ENCODE assay signal across 27 cellular contexts in genomic region chr11:35902961-35903360, GRCh38. TPM values are rescaled to one million over a fixed set of nuclear protein-coding genes. Genes with fewer than 3 reads are reported as not detected.
"Had no signal": no experiment of that assay in that cellular context is flagged by ENCODE, and none has a peak within 500 bp of the region (broad histone marks: within the 10 kb centered on the region; RNA-seq: fewer than 3 reads in every experiment).

No MANE protein-coding gene starts in this region.

- H2AFZ ChIP-seq: hepatocyte had no signal

- H3K27ac ChIP-seq: colonic mucosa, epithelial cell of prostate, esophagus squamous epithelium, gastroesophageal sphincter, heart left ventricle, hepatocyte, left lung, lower lobe of right lung had no signal

- DNase-seq: colonic mucosa; cortex of kidney; effector CD8-positive, alpha-beta T cell; effector memory CD8-positive, alpha-beta T cell; erythroblast; esophagus squamous epithelium; foreskin fibroblast; heart left ventricle; hypothalamus; immature natural killer cell; islet precursor cell; kidney; kidney glomerular epithelial cell; left lung; left ventricle myocardium superior; lower lobe of right lung; mesenchymal stem cell; mucosa of descending colon; naive B cell; naive thymus-derived CD8-positive, alpha-beta T cell had no signal

- H3K4me1 Mint-ChIP-seq: immature natural killer cell; naive B cell; naive thymus-derived CD8-positive, alpha-beta T cell had no signal

- H3K4me1 ChIP-seq: colonic mucosa, gastroesophageal sphincter, lower lobe of right lung had no signal

- H3K27me3 ChIP-seq: colonic mucosa, esophagus squamous epithelium, gastroesophageal sphincter, heart left ventricle, hepatocyte, left lung had no signal

- H3K4me3 Mint-ChIP-seq: dendritic cell treated with granulocyte-macrophage colony-stimulating factor and Interleukin-4, amounts not matched to agents 40 ng/mL and 50 ng/mL, for 4 days; effector memory CD8-positive, alpha-beta T cell; immature natural killer cell; mesothelial cell of epicardium; naive B cell; naive thymus-derived CD8-positive, alpha-beta T cell had no signal

- FAIRE-seq: frontal cortex, kidney had no signal

- H3K79me2 ChIP-seq: hepatocyte had no signal

- H3K9me3 ChIP-seq: colonic mucosa had no signal

- H3K27ac Mint-ChIP-seq: dendritic cell treated with granulocyte-macrophage colony-stimulating factor and Interleukin-4, amounts not matched to agents 40 ng/mL and 50 ng/mL, for 4 days; effector memory CD8-positive, alpha-beta T cell; immature natural killer cell; mesothelial cell of epicardium; naive B cell; naive thymus-derived CD8-positive, alpha-beta T cell had no signal

- H3K4me3 ChIP-seq: colonic mucosa, esophagus squamous epithelium, gastroesophageal sphincter, heart left ventricle, hepatocyte, left lung, lower lobe of right lung, mucosa of descending colon had no signal

- H3K4me2 ChIP-seq: hepatocyte had no signal

- H3K36me3 ChIP-seq: colonic mucosa, esophagus squamous epithelium, gastroesophageal sphincter, heart left ventricle, left lung, lower lobe of right lung had no signal

- ATAC-seq: effector memory CD8-positive, alpha-beta T cell; esophagus mucosa; gastroesophageal sphincter; heart left ventricle; left lung; left ventricle myocardium superior; lower lobe of right lung; mucosa of descending colon; naive thymus-derived CD8-positive, alpha-beta T cell had no signal

RNA-seq across cellular contexts. Expression of gene LDLRAD3, which starts 40.9 kb away (rescaled TPM):
- total RNA-seq: naive thymus-derived CD8-positive, alpha-beta T cell had no signal
- polyA plus RNA-seq: naive thymus-derived CD8-positive, alpha-beta T cell had no signal
